Comparison of ENCODE assay signal across 1 cellular context in the genomic region with DNA sequence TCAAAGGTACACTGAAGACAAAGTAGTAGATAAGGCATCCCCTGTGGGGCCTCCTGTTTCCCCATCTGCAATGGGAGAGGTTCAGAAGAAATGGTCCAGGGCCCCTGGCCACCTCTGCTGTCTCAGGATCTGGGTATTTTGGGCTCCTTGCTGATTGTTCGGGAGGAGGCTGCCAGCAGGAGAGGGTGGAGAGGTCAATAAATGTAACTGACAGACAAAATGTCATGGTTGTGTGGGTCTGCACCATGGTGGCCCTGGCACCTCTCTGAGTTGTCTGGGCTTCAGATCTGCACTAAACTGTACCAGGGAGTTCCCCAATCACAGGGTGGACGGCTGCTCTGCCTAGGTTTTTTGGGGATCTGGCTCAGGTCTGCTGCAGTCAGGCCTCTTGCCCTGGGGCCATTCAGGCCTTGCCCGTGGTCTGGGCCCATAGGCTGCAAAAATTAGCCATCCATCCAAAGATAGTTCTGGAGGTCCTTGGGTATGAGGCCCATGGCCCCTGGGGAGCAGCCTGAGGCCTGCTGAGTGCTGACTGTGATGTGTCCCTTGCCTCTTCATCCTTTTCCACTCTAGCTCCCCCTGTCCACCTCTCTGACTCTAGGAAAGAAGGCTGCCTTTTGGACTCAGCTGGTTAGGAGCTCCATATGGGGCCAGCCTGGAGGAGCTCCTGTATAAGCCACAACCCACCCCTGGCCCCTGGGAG.
TF ChIP-seq lines count a peak whose summit lies in the region.

No MANE protein-coding gene starts in this region.

TF ChIP-seq in HepG2, 621 proteins besides CTCF, POLR2A, EP300 and RAD21 (continued from another document):
- TF ChIP-seq, protein P1, sequence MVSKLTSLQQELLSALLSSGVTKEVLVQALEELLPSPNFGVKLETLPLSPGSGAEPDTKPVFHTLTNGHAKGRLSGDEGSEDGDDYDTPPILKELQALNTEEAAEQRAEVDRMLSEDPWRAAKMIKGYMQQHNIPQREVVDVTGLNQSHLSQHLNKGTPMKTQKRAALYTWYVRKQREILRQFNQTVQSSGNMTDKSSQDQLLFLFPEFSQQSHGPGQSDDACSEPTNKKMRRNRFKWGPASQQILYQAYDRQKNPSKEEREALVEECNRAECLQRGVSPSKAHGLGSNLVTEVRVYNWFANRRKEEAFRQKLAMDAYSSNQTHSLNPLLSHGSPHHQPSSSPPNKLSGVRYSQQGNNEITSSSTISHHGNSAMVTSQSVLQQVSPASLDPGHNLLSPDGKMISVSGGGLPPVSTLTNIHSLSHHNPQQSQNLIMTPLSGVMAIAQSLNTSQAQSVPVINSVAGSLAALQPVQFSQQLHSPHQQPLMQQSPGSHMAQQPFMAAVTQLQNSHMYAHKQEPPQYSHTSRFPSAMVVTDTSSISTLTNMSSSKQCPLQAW (CRISPR knock-in tag; IDR thresholded peaks at IDR 0.05): no peak
